ENCODE assay signal across 17 cellular contexts in the genomic region with DNA sequence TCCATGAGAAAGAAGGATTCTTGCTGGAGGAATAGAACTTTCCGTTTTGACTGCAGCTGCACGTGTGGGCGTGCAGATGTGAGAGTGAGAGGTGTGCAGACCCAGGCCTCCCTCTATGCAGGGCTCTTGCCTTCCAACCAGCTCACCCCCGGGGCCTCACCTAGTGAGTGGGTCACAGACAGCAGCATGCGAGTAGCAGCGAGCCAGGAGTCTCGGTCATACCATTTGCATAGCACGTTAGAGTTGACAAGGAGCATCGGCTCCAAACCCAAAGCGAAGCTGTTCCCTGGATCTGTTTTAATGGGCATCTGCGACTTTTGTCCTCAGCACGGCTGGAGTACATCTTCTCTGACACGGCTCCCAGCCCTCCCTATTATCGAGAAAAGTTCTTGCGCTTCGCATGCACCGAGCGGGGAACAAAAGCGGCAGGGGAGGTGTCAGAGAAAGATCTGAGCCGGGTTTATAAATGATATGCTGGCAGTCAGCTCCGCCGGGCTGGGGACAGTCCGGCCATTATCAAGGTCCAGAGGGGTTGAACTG.
DNase-seq lines count a peak whose midpoint lies in the region; TF ChIP-seq lines count a peak whose summit lies in the region.
"Had no signal": no experiment of that assay in that cellular context is flagged by ENCODE, and none has a peak within 500 bp of the region (broad histone marks: within the 10 kb centered on the region; RNA-seq: fewer than 3 reads in every experiment).

No MANE protein-coding gene starts in this region.

- H3K4me2 ChIP-seq in neuronal stem cell (ENCODE audit: insufficient read depth, low read length, poor library complexity, severe bottlenecking): no peak overlapping the region

- H2BK5ac ChIP-seq in neuronal stem cell (ENCODE audit: low read length): no peak overlapping the region

- H2BK15ac ChIP-seq in neuronal stem cell (ENCODE audit: low read length): no peak overlapping the region

- H4K8ac ChIP-seq in neuronal stem cell (ENCODE audit: low read depth, low read length): no peak overlapping the region

- H4K91ac ChIP-seq in neuronal stem cell (ENCODE audit: low read depth, low read length, poor library complexity): no peak overlapping the region

- peak overlapping the region; percentile 69 for H2AFZ ChIP-seq in neuronal stem cell (ENCODE audit: low read length)

- H3K27ac ChIP-seq in endodermal cell (ENCODE audit: low read depth, low read length) (no peak overlapping the region), neuronal stem cell (replicated peaks; ENCODE audit: low read length) (no peak overlapping the region)
- H3K27ac ChIP-seq: Peyer's patch had no signal

- 75 to 80% methylated on average over 21 to 23 of the region's 23 CpGs for WGBS in endodermal cell (ENCODE audit: insufficient coverage in 1 of 2, insufficient read length in 1 of 2), 2 experiments
- WGBS in neuronal stem cell (ENCODE audit: extremely low coverage in 2 of 2, insufficient read length in 2 of 2, insufficient replicate concordance in 1 of 2), 2 donors: no CpG with 5 or more reads among the region's 23 CpGs

- peaks cover 5% of the 10 kb centered on the region for H3K27me3 ChIP-seq in endodermal cell (ENCODE audit: control insufficient read depth, insufficient read depth, low read length, poor library complexity, severe bottlenecking)
- peaks cover 0 to 7% (median 0%) of the 10 kb centered on the region in 3 experiments for H3K27me3 ChIP-seq in neuronal stem cell (ENCODE audit: control insufficient read depth in 3 of 3, insufficient read depth in 3 of 3, low read depth in 1 of 3, low read length in 3 of 3)
- H3K27me3 ChIP-seq: BE2C, MG63, Peyer's patch had no signal

- H3K9me3 ChIP-seq in endodermal cell (ENCODE audit: control insufficient read depth, low read length) (no peaks in the 10 kb centered on the region), neuronal stem cell (replicated peaks in 1 of 2; ENCODE audit: control insufficient read depth in 2 of 2, insufficient read depth in 1 of 2, low read depth in 1 of 2, low read length in 2 of 2) (no peaks in the 10 kb centered on the region)
- H3K9me3 ChIP-seq: BE2C, Caco-2, MG63, Peyer's patch had no signal

- H3K79me1 ChIP-seq in neuronal stem cell (ENCODE audit: low read depth, low read length): no peaks in the 10 kb centered on the region

- peaks cover 26% of the 10 kb centered on the region for H3K4me1 Mint-ChIP-seq in endodermal cell

- H3K23ac ChIP-seq in neuronal stem cell (ENCODE audit: low read depth, low read length, poor library complexity): no peak overlapping the region

- H3K27ac Mint-ChIP-seq in endodermal cell: no peak overlapping the region
- H3K27ac Mint-ChIP-seq: CD4-positive, CD25-positive, alpha-beta regulatory T cell had no signal

- H3K9me3 Mint-ChIP-seq in endodermal cell: no peaks in the 10 kb centered on the region

- H3K4me3 ChIP-seq in endodermal cell (ENCODE audit: low read length) (no peak overlapping the region), neuronal stem cell (ENCODE audit: low read length in 2 of 2) (peak overlapping the region in 1 of 2 donors; percentile 11)
- H3K4me3 ChIP-seq: MG63, Peyer's patch had no signal

- H3K4me1 ChIP-seq in endodermal cell (ENCODE audit: control insufficient read depth, insufficient read depth, low read length): no peaks in the 10 kb centered on the region
- H3K4me1 ChIP-seq in neuronal stem cell (ENCODE audit: control insufficient read depth in 2 of 2, insufficient read depth in 1 of 2, low read depth in 1 of 2, low read length in 2 of 2): peaks cover 7 to 9% of the 10 kb centered on the region in 2 donors
- H3K4me1 ChIP-seq: BE2C, Caco-2, Peyer's patch had no signal

- DNase-seq in ELF-1 (ENCODE audit: low read depth, low spot score) (peak; percentile 31), NCI-H2227 (lab: John Stamatoyannopoulos, UW; ENCODE audit: unreplicated experiment) (peak; percentile 2), endodermal cell (peak; percentile 55), neuronal stem cell (ENCODE audit: low spot score) (no peak), SKM-1 (lab: John Stamatoyannopoulos, UW; ENCODE audit: unreplicated experiment) (no peak)
- DNase-seq in stimulated activated CD4-positive, alpha-beta T cell treated with anti-CD3 and anti-CD28 coated beads, Interleukin-1b, Interleukin-23, amount 100 ng/mL, for 48 hours: no peak
- no peak for DNase-seq in activated CD4-positive, alpha-beta T cell treated with anti-CD3 and anti-CD28 coated beads, Interleukin-2, amount 50 U/mL, for 48 hours
- DNase-seq: BE2C; Caco-2; CD4-positive, CD25-positive, alpha-beta regulatory T cell; Kasumi-1; MG63; NCI-H1092; NCI-H1436 treated with DMSO at 0.1 percent for 48 hours; NCI-H2029; NK-92 treated with Interleukin-12 subunit alpha and Interleukin-12 subunit beta, amount 100 ng/mL, for 24 hours; Peyer's patch had no signal

- no peak overlapping the region for H2BK12ac ChIP-seq in neuronal stem cell (ENCODE audit: low read length)

- H2AK5ac ChIP-seq in neuronal stem cell (ENCODE audit: low read depth, low read length): no peak overlapping the region

- no peak for TF ChIP-seq CTCF in endodermal cell (conservative IDR thresholded peaks at IDR 0.05)

- H3K4ac ChIP-seq in neuronal stem cell (ENCODE audit: low read length): no peak overlapping the region

- H3K4me3 Mint-ChIP-seq in endodermal cell: no peak overlapping the region
- H3K4me3 Mint-ChIP-seq: CD4-positive, CD25-positive, alpha-beta regulatory T cell had no signal

- H3K36me3 Mint-ChIP-seq in endodermal cell (ENCODE audit: low read depth): no peaks in the 10 kb centered on the region
- H3K36me3 Mint-ChIP-seq: CD4-positive, CD25-positive, alpha-beta regulatory T cell had no signal

- H3K18ac ChIP-seq in neuronal stem cell (ENCODE audit: low read length): peak overlapping the region; percentile 20

- H3K36me3 ChIP-seq in endodermal cell (ENCODE audit: control insufficient read depth, insufficient read depth, low read length) (no peaks in the 10 kb centered on the region), neuronal stem cell (replicated peaks in 1 of 2; ENCODE audit: control insufficient read depth in 2 of 2, insufficient read depth in 2 of 2, low read length in 2 of 2) (no peaks in the 10 kb centered on the region)
- H3K36me3 ChIP-seq: BE2C, MG63, Peyer's patch had no signal

- no peak overlapping the region for H3K9ac ChIP-seq in endodermal cell (ENCODE audit: extremely low read depth, low read length, poor library complexity, severe bottlenecking)
- H3K9ac ChIP-seq in neuronal stem cell (ENCODE audit: low read depth, low read length, poor library complexity): no peak overlapping the region

- H3K27me3 Mint-ChIP-seq in endodermal cell (ENCODE audit: insufficient read depth): peaks cover 4% of the 10 kb centered on the region
- H3K27me3 Mint-ChIP-seq: CD4-positive, CD25-positive, alpha-beta regulatory T cell had no signal

- no peak overlapping the region for H2BK120ac ChIP-seq in neuronal stem cell (ENCODE audit: low read depth, low read length)

- no peak overlapping the region for H3K14ac ChIP-seq in neuronal stem cell (ENCODE audit: low read length)

Comparison
In these comparisons a context has a peak if more than half of its experiments do, and no peak if none do; other contexts are left out.
1. DNase-seq: peak in ELF-1 (single experiment), NCI-H2227 (single experiment) and endodermal cell (single experiment); none in neuronal stem cell (single experiment), SKM-1 (single experiment), stimulated activated CD4-positive, alpha-beta T cell treated with anti-CD3 and anti-CD28 coated beads, Interleukin-1b, Interleukin-23, amount 100 ng/mL, for 48 hours (single experiment) and activated CD4-positive, alpha-beta T cell treated with anti-CD3 and anti-CD28 coated beads, Interleukin-2, amount 50 U/mL, for 48 hours (0 of 2).